ENCODE assay signal across 8 cellular contexts in genomic region chr22:41687901-41688364, GRCh38. TPM values are rescaled to one million over a fixed set of nuclear protein-coding genes. Genes with fewer than 3 reads are reported as not detected.
DNase-seq lines count a peak whose midpoint lies in the region; ATAC-seq and TF ChIP-seq lines count a peak whose summit lies in the region.

No MANE protein-coding gene starts in this region.

- H2BK12ac ChIP-seq in H9 (ENCODE audit: insufficient read length, low read depth, low read length) = no peak overlapping the region

- no peak overlapping the region for H3T11ph ChIP-seq in H9 (ENCODE audit: low read length)

- no peak overlapping the region for H4K91ac ChIP-seq in H9 (ENCODE audit: insufficient read length, low read depth, low read length)

- H2BK15ac ChIP-seq in H9 (ENCODE audit: low read depth, low read length) = no peak overlapping the region

- DNase-seq in CD14-positive monocyte (ENCODE audit: low spot score) (no peak), H9 (no peak), RWPE1 (ENCODE audit: low spot score) (no peak), left lobe of liver (ENCODE audit: low spot score) (no peak), testis (peak; percentile 42), T1000 (lab: John Stamatoyannopoulos, UW) (no peak), posterior vena cava (ENCODE audit: low spot score) (no peak)

- peak overlapping the region; percentile 84 for H3K9ac ChIP-seq in H9 (ENCODE audit: extremely low read depth, insufficient read length, low read length)

- peak; percentile 25 for ATAC-seq in left lobe of liver

- H3K18ac ChIP-seq in H9 (ENCODE audit: insufficient read length, low read depth, low read length) = no peak overlapping the region

- H3K4me3 ChIP-seq in testis = peak overlapping the region; percentile 57 to 75

- H2AFZ ChIP-seq in H9 (ENCODE audit: low read length) = no peak overlapping the region

- POLR2A ChIA-PET in RWPE1 (lab: Yijun Ruan, JAX; ENCODE audit: low non-redundant PET) = no interaction called here

- no peak overlapping the region for H2BK120ac ChIP-seq in H9 (ENCODE audit: low read depth, low read length, poor library complexity, severe bottlenecking)

- H2AK5ac ChIP-seq in H9 (ENCODE audit: insufficient read length, low read length) = no peak overlapping the region

- H3K27ac ChIP-seq in H9 (ENCODE audit: insufficient read length, low read depth, low read length) (no peak overlapping the region), RWPE1 (peak overlapping the region; percentile 89), cingulate gyrus (ENCODE audit: low read depth, low read length) (peak overlapping the region; percentile 96), testis (peak overlapping the region; percentile 95 to 97)

- no peaks in the 10 kb centered on the region for H4K20me1 ChIP-seq in H9 (ENCODE audit: control insufficient read depth, insufficient read depth, insufficient read length)

- H3K36me3 Mint-ChIP-seq in CD14-positive monocyte = peaks cover 0 to 4% of the 10 kb centered on the region in 2 donors
- H3K36me3 Mint-ChIP-seq in H9 (ENCODE audit: insufficient read depth in 1 of 3, low read depth in 3 of 3) = no peaks in the 10 kb centered on the region; a peak in 2 of 7 replicates

- peak overlapping the region; percentile 95 to 96 for H3K4me3 Mint-ChIP-seq in CD14-positive monocyte
- H3K4me3 Mint-ChIP-seq in H9 = peak overlapping the region; percentile 92 to 99

- H3K9me3 Mint-ChIP-seq in CD14-positive monocyte (no peaks in the 10 kb centered on the region), H9 (no peaks in the 10 kb centered on the region)

- no peak overlapping the region for H3K4ac ChIP-seq in H9 (ENCODE audit: low read depth, low read length)

- no peak overlapping the region for H3K56ac ChIP-seq in H9 (ENCODE audit: insufficient read length, low read depth, low read length)

- TF ChIP-seq POLR2A in testis (IDR thresholded peaks at IDR 0.05) = no peak

- no CpG with 5 or more reads among the region's 20 CpGs for WGBS in H9 (ENCODE audit: extremely low coverage, insufficient read length, low lambda C conversion rate)
- 0% methylated on average over 13 to 20 of the region's 20 CpGs for WGBS in testis, 2 donors

- no peaks in the 10 kb centered on the region for H3K27me3 ChIP-seq in H9 (ENCODE audit: insufficient read depth, low read length)
- no peaks in the 10 kb centered on the region for H3K27me3 ChIP-seq in testis

- H3K4me1 ChIP-seq in H9 (ENCODE audit: insufficient read depth, low read length) (no peaks in the 10 kb centered on the region), testis (peaks cover 8% of the 10 kb centered on the region)

- TF ChIP-seq CTCF in CD14-positive monocyte (IDR thresholded peaks at IDR 0.05) (no peak), H9 (conservative IDR thresholded peaks at IDR 0.05) (no peak), RWPE1 (conservative IDR thresholded peaks at IDR 0.05; ENCODE audit: low read depth) (no peak), testis (IDR thresholded peaks at IDR 0.05) (no peak)

- H2BK5ac ChIP-seq in H9 (ENCODE audit: insufficient read length, low read length) = no peak overlapping the region

- no peaks in the 10 kb centered on the region for H3K79me1 ChIP-seq in H9 (ENCODE audit: insufficient read depth, low read depth, low read length, poor library complexity, severe bottlenecking)

- H3K23me2 ChIP-seq in H9 (ENCODE audit: insufficient read length, low read depth, low read length, poor library complexity, severe bottlenecking) = peaks cover 13% of the 10 kb centered on the region

- CTCF ChIA-PET in RWPE1 (lab: Yijun Ruan, JAX) = interaction anchor here (1.2 kb wide), 1 partner anchor 9 kb away, joined by 8 read pairs; no protein-coding TSS in a partner anchor

- H3K9me3 ChIP-seq in H9 (ENCODE audit: control insufficient read depth, low read depth, low read length) = no peaks in the 10 kb centered on the region
- H3K9me3 ChIP-seq in testis = no peaks in the 10 kb centered on the region

- H3K36me3 ChIP-seq in testis (ENCODE audit: low read depth, missing control alignments) = no peaks in the 10 kb centered on the region

- H4K8ac ChIP-seq in H9 (replicated peaks; ENCODE audit: insufficient read length, low read depth, low read length) = no peak overlapping the region

- H3K27me3 Mint-ChIP-seq in CD14-positive monocyte (ENCODE audit: low read depth in 3 of 3) (no peaks in the 10 kb centered on the region), H9 (ENCODE audit: low read depth) (no peaks in the 10 kb centered on the region)

- no peak overlapping the region for H3K23ac ChIP-seq in H9 (ENCODE audit: insufficient read length, low read depth, low read length)

- H2BK20ac ChIP-seq in H9 (ENCODE audit: low read depth, low read length, poor library complexity, severe bottlenecking) = no peak overlapping the region

- no peak overlapping the region for H4K5ac ChIP-seq in H9 (ENCODE audit: insufficient read length, low read depth, low read length)

- H3K14ac ChIP-seq in H9 (ENCODE audit: insufficient read depth, low read length) = 0 out of 2 replicates have a peak overlapping the region, but pooled peaks have one; percentile 71

- H3K4me2 ChIP-seq in H9 (ENCODE audit: insufficient read depth, insufficient read length, low read length) = peak overlapping the region; percentile 98

- H3K4me1 Mint-ChIP-seq in CD14-positive monocyte (peaks cover 12% of the 10 kb centered on the region), H9 (peaks cover 9 to 10% of the 10 kb centered on the region in 2 experiments)

- H3K27ac Mint-ChIP-seq in CD14-positive monocyte = peak overlapping the region; percentile 95 to 97 (median 95)
- peak overlapping the region; percentile 64 to 97 (median 93); a peak in 6 of 7 replicates for H3K27ac Mint-ChIP-seq in H9

- intact Hi-C loops in CD14-positive monocyte (cut with micrococcal nuclease) (no loop called here), testis (cut with DNase I; ENCODE audit: low total_unique reads) (no loop called here), posterior vena cava (cut with DNase I) (no loop called here)

- peaks cover 17% of the 10 kb centered on the region; the same call in 1 of the 2 replicates for H3K79me2 ChIP-seq in H9 (ENCODE audit: insufficient read depth, low read length)

RNA-seq across cellular contexts. Expression of gene SNU13, which starts 0.7 kb away (rescaled TPM):
- 100 to 1,000 TPM; 168 TPM for polyA plus RNA-seq in CD14-positive monocyte
- total RNA-seq in H9 (2021) = 203 and 204 TPM in 2 replicates
- total RNA-seq in left lobe of liver = 39.7 TPM
- 100 to 1,000 TPM; 155 to 180 TPM for total RNA-seq in testis
- polyA plus RNA-seq in testis (ENCODE audit: insufficient read depth, low read depth, low replicate concordance) = 302 TPM
- total RNA-seq in posterior vena cava = 100 to 1,000 TPM in 1 of 2 donors, 10 to 100 TPM in 1; 86.2 to 103 TPM

RNA-seq across cellular contexts. Expression of gene MEI1, which starts 11.4 kb away (rescaled TPM):
- polyA plus RNA-seq in CD14-positive monocyte = 10 to 100 TPM; 37.0 to 40.0 TPM
- total RNA-seq in H9 (2021) = 0.20 TPM in 1 of 2 replicates, not detected in the other
- 0.53 TPM for total RNA-seq in left lobe of liver
- total RNA-seq in testis = 100 to 1,000 TPM in 1 of 2 donors, 10 to 100 TPM in 1; 47.6 to 103 TPM
- 43.5 TPM for polyA plus RNA-seq in testis (ENCODE audit: insufficient read depth, low read depth, low replicate concordance)
- 1 to 10 TPM; 1.4 to 4.3 TPM for total RNA-seq in posterior vena cava

Comparison
In these comparisons a context has a peak if more than half of its experiments do, and no peak if none do; other contexts are left out.
1. RNA of gene MEI1, which starts 11.4 kb away (total RNA-seq): 47.6 to 103 TPM in testis; 1.4 to 4.3 TPM in posterior vena cava, 0.53 TPM in left lobe of liver (single experiment) and 0.20 TPM in H9; every median in the first group is over 4 times any median in the second.